1 cellular context compared by ENCODE assay signal in the genomic region with DNA sequence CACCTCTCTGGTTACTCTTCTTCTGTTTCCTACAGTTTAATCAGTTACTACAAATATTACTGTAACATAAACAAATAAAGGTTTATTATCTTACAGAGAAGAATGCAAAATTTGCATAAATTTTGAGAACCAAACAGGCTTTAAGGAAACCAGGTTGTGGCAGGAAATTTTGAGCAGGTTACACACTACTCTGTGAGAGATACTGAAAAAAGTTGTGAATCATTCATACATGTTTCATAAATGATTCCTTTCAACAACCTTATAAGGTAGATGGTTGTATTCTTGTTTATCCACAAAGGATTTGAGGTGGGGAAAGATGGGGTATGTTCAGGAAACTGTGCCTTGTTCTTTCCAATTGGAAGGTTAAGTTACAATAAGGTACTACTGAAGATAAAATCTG.
TF ChIP-seq lines count a peak whose summit lies in the region.

No MANE protein-coding gene starts in this region.

TF ChIP-seq in GM12878, 131 proteins besides CTCF, POLR2A, EP300 and RAD21 (continued from another document):
- TF ChIP-seq, protein P1, sequence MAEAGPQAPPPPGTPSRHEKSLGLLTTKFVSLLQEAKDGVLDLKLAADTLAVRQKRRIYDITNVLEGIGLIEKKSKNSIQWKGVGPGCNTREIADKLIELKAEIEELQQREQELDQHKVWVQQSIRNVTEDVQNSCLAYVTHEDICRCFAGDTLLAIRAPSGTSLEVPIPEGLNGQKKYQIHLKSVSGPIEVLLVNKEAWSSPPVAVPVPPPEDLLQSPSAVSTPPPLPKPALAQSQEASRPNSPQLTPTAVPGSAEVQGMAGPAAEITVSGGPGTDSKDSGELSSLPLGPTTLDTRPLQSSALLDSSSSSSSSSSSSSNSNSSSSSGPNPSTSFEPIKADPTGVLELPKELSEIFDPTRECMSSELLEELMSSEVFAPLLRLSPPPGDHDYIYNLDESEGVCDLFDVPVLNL (IDR thresholded peaks at IDR 0.05; ENCODE audit: low read depth, low read length), result no peak
- no peak for TF ChIP-seq RUNX3 (IDR thresholded peaks at IDR 0.05; ENCODE audit: low read length)
- TF ChIP-seq NFIC (IDR thresholded peaks at IDR 0.05; ENCODE audit: low read depth, low read length), result no peak
- no peak for TF ChIP-seq RFX5 (IDR thresholded peaks at IDR 0.05; ENCODE audit: low read depth, low read length)
